Comparison of ENCODE assay signal across 18 cellular contexts in the genomic region with DNA sequence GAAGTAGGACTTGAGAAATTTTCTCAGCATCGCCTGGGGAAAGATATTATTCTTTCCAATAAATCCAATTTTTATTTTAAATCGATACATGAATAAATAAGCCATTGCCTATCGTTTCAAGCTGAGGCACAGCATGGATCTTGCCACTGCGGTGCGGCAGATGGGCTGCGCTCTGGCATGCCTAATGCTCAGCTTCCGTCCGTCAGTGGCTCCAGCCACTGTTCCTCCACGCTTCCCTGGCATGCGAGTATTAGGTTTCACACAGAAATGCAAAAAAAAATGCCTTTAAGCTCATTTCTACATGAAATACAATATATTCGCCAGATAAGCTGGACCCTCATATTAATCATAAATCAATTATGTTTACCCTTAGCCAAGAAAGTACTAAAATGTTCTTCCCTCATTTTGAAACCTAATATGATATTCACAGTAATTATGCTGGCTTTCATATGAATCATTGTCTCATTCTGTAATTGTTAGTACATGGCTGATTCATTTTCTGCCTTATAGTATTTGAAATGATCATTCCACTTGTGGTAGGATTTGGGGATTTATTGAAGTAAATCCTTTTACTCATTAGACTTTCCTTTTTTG.
DNase-seq lines count a peak whose midpoint lies in the region; FAIRE-seq and TF ChIP-seq lines count a peak whose summit lies in the region.
"Had no signal": no experiment of that assay in that cellular context is flagged by ENCODE, and none has a peak within 500 bp of the region (broad histone marks: within the 10 kb centered on the region; RNA-seq: fewer than 3 reads in every experiment).

No MANE protein-coding gene starts in this region.

- H3K4me1 ChIP-seq in SJCRH30 (peaks cover 20% of the 10 kb centered on the region), kidney (ENCODE audit: control insufficient read depth in 1 of 2, insufficient read depth in 1 of 2, low read depth in 1 of 2, low read length in 2 of 2) (no peaks in the 10 kb centered on the region)
- H3K4me1 ChIP-seq: Caco-2, prostate gland had no signal

- no peak overlapping the region for H3K9ac ChIP-seq in kidney (ENCODE audit: low read length in 2 of 2)

- DNase-seq in AG08396 (ENCODE audit: low spot score) (peak; percentile 5), ELR (ENCODE audit: low read depth) (peak; percentile 50), SJCRH30 (peak; percentile 64 to 80), foreskin fibroblast (peak; percentile 14 to 46), NCI-H2081 treated with DMSO at 0.1 percent for 48 hours (lab: John Stamatoyannopoulos, UW) (no peak), frontal cortex (ENCODE audit: low spot score in 2 of 2) (no peak), ecto neural progenitor cell (ENCODE audit: low spot score) (no peak), kidney (no peak)
- DNase-seq: activated CD4-positive, alpha-beta T cell treated with anti-CD3 and anti-CD28 coated beads, Interleukin-2, amount 10 ng/mL, durations not matched to agents 24 days and 14 days; AML-193; Caco-2; Karpas-422; NCI-H146; NCI-H526 had no signal

- H3K9me3 ChIP-seq in SJCRH30 (replicated peaks): no peaks in the 10 kb centered on the region
- H3K9me3 ChIP-seq in kidney (ENCODE audit: control insufficient read depth in 1 of 2, low read length in 2 of 2): no peaks in the 10 kb centered on the region
- H3K9me3 ChIP-seq: Caco-2, prostate gland had no signal

- H3K27ac ChIP-seq in SJCRH30 (peak overlapping the region; percentile 72), kidney (ENCODE audit: low read depth in 2 of 2, low read length in 2 of 2) (no peak overlapping the region)
- H3K27ac ChIP-seq: prostate gland had no signal

- H3K4me3 ChIP-seq in SJCRH30 (peak overlapping the region; percentile 41), foreskin fibroblast (ENCODE audit: low read depth in 1 of 2, low read length in 2 of 2) (no peak overlapping the region), kidney (ENCODE audit: low read length in 2 of 2) (no peak overlapping the region)
- H3K4me3 ChIP-seq: lung, prostate gland had no signal

- H3K27me3 ChIP-seq in SJCRH30: no peaks in the 10 kb centered on the region

- no peak for FAIRE-seq in frontal cortex (lab: Jason Lieb, UNC)
- FAIRE-seq in kidney (lab: Jason Lieb, UNC): no peak
- FAIRE-seq: endometrium, H54 had no signal

- H3K36me3 ChIP-seq in SJCRH30 (no peaks in the 10 kb centered on the region), kidney (ENCODE audit: control insufficient read depth in 1 of 2, insufficient read depth in 2 of 2, low read length in 2 of 2) (no peaks in the 10 kb centered on the region)
- H3K36me3 ChIP-seq: prostate gland had no signal

- TF ChIP-seq CTCF in foreskin fibroblast (IDR thresholded peaks at IDR 0.05; ENCODE audit: low read depth, low read length): no peak
- TF ChIP-seq CTCF in kidney (IDR thresholded peaks at IDR 0.05; ENCODE audit: borderline replicate concordance, extremely low read depth, insufficient read depth): no peak

- intact Hi-C loops in kidney (cut with DNase I): no loop called here

Comparison
In these comparisons a context has a peak if more than half of its experiments do, and no peak if none do; other contexts are left out.
1. DNase-seq: peak in AG08396 (single experiment), ELR (single experiment), SJCRH30 (2 of 2) and foreskin fibroblast (2 of 2); none in NCI-H2081 treated with DMSO at 0.1 percent for 48 hours (single experiment), frontal cortex (0 of 2), ecto neural progenitor cell (single experiment) and kidney (single experiment).